In the genomic region with DNA sequence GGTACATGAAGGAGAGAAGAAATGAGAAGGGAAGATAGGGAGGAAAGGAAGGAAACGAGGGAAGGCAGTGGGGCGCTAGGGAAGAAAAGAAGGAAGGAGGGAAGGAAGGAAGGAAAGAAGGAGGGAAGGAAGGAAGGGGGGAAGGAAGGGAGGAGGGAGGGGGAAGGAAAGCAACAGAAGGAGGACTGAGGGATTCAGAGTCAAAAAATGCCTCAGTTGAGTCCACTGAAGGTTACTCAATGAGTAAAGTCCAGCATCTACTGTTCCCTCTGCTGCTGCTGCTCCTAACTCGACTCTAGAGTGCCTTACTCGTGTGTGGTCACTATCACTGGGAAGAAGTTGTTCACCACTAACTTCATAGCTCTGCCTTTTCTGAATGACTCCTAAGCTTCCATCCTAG, we compare ENCODE assay signal across 20 cellular contexts. TPM values are rescaled to one million over a fixed set of nuclear protein-coding genes. Genes with fewer than 3 reads are reported as not detected.
A peak's percentile ranks its signal among the peaks of the same experiment; 100 is the strongest.
DNase-seq lines count a peak whose midpoint lies in the region; ATAC-seq, FAIRE-seq and TF ChIP-seq lines count a peak whose summit lies in the region.
"Had no signal": no experiment of that assay in that cellular context is flagged by ENCODE, and none has a peak within 500 bp of the region (broad histone marks: within the 10 kb centered on the region; RNA-seq: fewer than 3 reads in every experiment).

No MANE protein-coding gene starts in this region.

- intact Hi-C loops in Calu3 (cut with micrococcal nuclease; ENCODE audit: unreplicated experiment): no loop called here
- intact Hi-C loops in psoas muscle (cut with DNase I): no loop called here

- ATAC-seq in psoas muscle: no peak
- ATAC-seq: mucosa of descending colon had no signal

- WGBS in psoas muscle, 3 donors: 9 to 20% (median 14%) methylated on average over 4 of the region's 4 CpGs

- H2AFZ ChIP-seq in astrocyte (ENCODE audit: low read depth, low read length): no peak overlapping the region
- H2AFZ ChIP-seq in parathyroid adenoma: peak overlapping the region; percentile 61

- H3K9me3 Mint-ChIP-seq in astrocyte (ENCODE audit: unreplicated experiment) (no peaks in the 10 kb centered on the region), Calu3 (ENCODE audit: low read depth, unreplicated experiment) (no peaks in the 10 kb centered on the region)

- H3K4me2 ChIP-seq in astrocyte (ENCODE audit: low read length) (peak overlapping the region; percentile 79), parathyroid adenoma (ENCODE audit: low read length) (no peak overlapping the region)

- no peak for FAIRE-seq in astrocyte (lab: Jason Lieb, UNC)
- FAIRE-seq: GM12891, HTR-8/SVneo, small intestine, TTC549 had no signal

- POLR2A ChIA-PET in GM10248 (lab: Yijun Ruan, JAX): no interaction called here

- BruUV-seq in Calu3 (replicated peaks; lab: Mats Ljungman, UMichigan): no TSS peak

- no peaks in the 10 kb centered on the region for H3K9me3 ChIP-seq in astrocyte (ENCODE audit: insufficient read depth, low read depth, low read length)
- H3K9me3 ChIP-seq in iPS-15b (ENCODE audit: control insufficient read depth, insufficient read depth, low read length): no peaks in the 10 kb centered on the region
- no peaks in the 10 kb centered on the region for H3K9me3 ChIP-seq in parathyroid adenoma (ENCODE audit: control insufficient read depth, low read length)
- H3K9me3 ChIP-seq in psoas muscle: no peaks in the 10 kb centered on the region
- H3K9me3 ChIP-seq: mucosa of descending colon, suprapubic skin had no signal

- H3K4me3 Mint-ChIP-seq in astrocyte (ENCODE audit: unreplicated experiment) (peak overlapping the region; percentile 91), Calu3 (ENCODE audit: low read depth, unreplicated experiment) (no peak overlapping the region)
- H3K4me3 Mint-ChIP-seq: B cell had no signal

- H3K36me3 ChIP-seq in H7 (replicated peaks; ENCODE audit: control insufficient read depth, insufficient read depth, low read length) (no peaks in the 10 kb centered on the region), astrocyte (ENCODE audit: insufficient read depth, low read length) (no peaks in the 10 kb centered on the region), iPS-15b (ENCODE audit: control insufficient read depth, insufficient read depth, low read length) (no peaks in the 10 kb centered on the region), parathyroid adenoma (ENCODE audit: control insufficient read depth, insufficient read depth, low read length) (no peaks in the 10 kb centered on the region), psoas muscle (ENCODE audit: insufficient read depth in 1 of 2, low read depth in 1 of 2) (no peaks in the 10 kb centered on the region)
- H3K36me3 ChIP-seq: ovary, suprapubic skin had no signal

- TF ChIP-seq CTCF in astrocyte (IDR thresholded peaks at IDR 0.05; ENCODE audit: insufficient read depth, low read depth, low read length) (no peak), parathyroid adenoma (IDR thresholded peaks at IDR 0.05) (no peak), GM10248 (IDR thresholded peaks at IDR 0.05; ENCODE audit: control extremely low read depth, extremely low read depth, low read depth, missing control alignments) (no peak), Calu3 (IDR thresholded peaks at IDR 0.05; ENCODE audit: unreplicated experiment) (no peak), psoas muscle (IDR thresholded peaks at IDR 0.05) (no peak)

- peaks cover 1% of the 10 kb centered on the region for H3K4me1 Mint-ChIP-seq in astrocyte (ENCODE audit: low read depth, unreplicated experiment)
- H3K4me1 Mint-ChIP-seq in Calu3 (ENCODE audit: low read depth, unreplicated experiment): no peaks in the 10 kb centered on the region

- H3K4me1 ChIP-seq in astrocyte (ENCODE audit: insufficient read depth, low read length) (no peaks in the 10 kb centered on the region), iPS-15b (ENCODE audit: control insufficient read depth, insufficient read depth, low read length) (peaks cover 9% of the 10 kb centered on the region), parathyroid adenoma (no peaks in the 10 kb centered on the region), psoas muscle (no peaks in the 10 kb centered on the region)

- CTCF ChIA-PET in GM10248 (lab: Yijun Ruan, JAX): no interaction called here
- CTCF ChIA-PET in Calu3 (lab: Charles Lee): no interaction called here

- DNase-seq in H7 (peak; percentile 18), astrocyte (ENCODE audit: low read depth) (no peak), GM10248 (ENCODE audit: extremely low spot score) (no peak), Calu3 (no peak), psoas muscle (no peak)
- DNase-seq: activated CD4-positive, alpha-beta T cell treated with anti-CD3 and anti-CD28 coated beads, Interleukin-2, amount 50 U/mL, for 1 hour; activated CD8-positive, alpha-beta memory T cell treated with anti-CD3 and anti-CD28 coated beads, Interleukin-2, amount 50 U/mL, for 48 hours; GDM1; ovary; small intestine; stimulated activated CD8-positive, alpha-beta memory T cell treated with anti-CD3 and anti-CD28 coated beads, Interleukin-4, amount 100 ng/mL, for 48 hours; SW 1271 had no signal

- H3K27me3 Mint-ChIP-seq in astrocyte (ENCODE audit: low read depth, unreplicated experiment) (peaks cover 44% of the 10 kb centered on the region), Calu3 (ENCODE audit: unreplicated experiment) (peaks cover 63% of the 10 kb centered on the region)

- H3K36me3 Mint-ChIP-seq in astrocyte (ENCODE audit: low read depth, unreplicated experiment) (no peaks in the 10 kb centered on the region), Calu3 (ENCODE audit: insufficient read depth, unreplicated experiment) (no peaks in the 10 kb centered on the region)

- peaks cover 10% of the 10 kb centered on the region for H3K27me3 ChIP-seq in H7 (ENCODE audit: control insufficient read depth, insufficient read depth, low read length)
- peaks cover 17% of the 10 kb centered on the region for H3K27me3 ChIP-seq in astrocyte (ENCODE audit: insufficient read depth, low read length)
- peaks cover 14% of the 10 kb centered on the region for H3K27me3 ChIP-seq in iPS-15b (ENCODE audit: control insufficient read depth, insufficient read depth, low read length)
- H3K27me3 ChIP-seq in parathyroid adenoma (ENCODE audit: control insufficient read depth, insufficient read depth, low read length): no peaks in the 10 kb centered on the region
- peaks cover 6 to 32% (median 11%) of the 10 kb centered on the region in 3 donors for H3K27me3 ChIP-seq in psoas muscle (ENCODE audit: insufficient read depth in 3 of 3, low read length in 2 of 3)
- H3K27me3 ChIP-seq: ovary had no signal

- H3K27ac ChIP-seq in astrocyte (ENCODE audit: low read depth, low read length) (no peak overlapping the region), parathyroid adenoma (no peak overlapping the region), psoas muscle (no peak overlapping the region)
- H3K27ac ChIP-seq: ovary, suprapubic skin had no signal

- H3K9ac ChIP-seq in astrocyte (ENCODE audit: low read length) (no peak overlapping the region), iPS-15b (ENCODE audit: low read depth, low read length) (no peak overlapping the region), parathyroid adenoma (no peak overlapping the region)

- no peaks in the 10 kb centered on the region for H4K20me1 ChIP-seq in astrocyte (ENCODE audit: insufficient read depth, low read length)

- H3K27ac Mint-ChIP-seq in astrocyte (ENCODE audit: unreplicated experiment) (no peak overlapping the region), Calu3 (ENCODE audit: unreplicated experiment) (no peak overlapping the region)
- H3K27ac Mint-ChIP-seq: B cell had no signal

- no peaks in the 10 kb centered on the region for H3K79me2 ChIP-seq in astrocyte (ENCODE audit: insufficient read depth, low read length)
- H3K79me2 ChIP-seq in parathyroid adenoma: no peaks in the 10 kb centered on the region

- H3K4me3 ChIP-seq in H7 (ENCODE audit: insufficient read depth, low read depth, low read length) (peak overlapping the region; percentile 80), astrocyte (ENCODE audit: insufficient read depth, low read depth, low read length) (no peak overlapping the region), iPS-15b (ENCODE audit: low read depth, low read length) (peak overlapping the region; percentile 63), parathyroid adenoma (ENCODE audit: low read depth, low read length) (no peak overlapping the region), psoas muscle (no peak overlapping the region)
- H3K4me3 ChIP-seq: mucosa of descending colon, ovary had no signal

RNA-seq across cellular contexts. Expression of gene PHACTR1, which starts 33.8 kb away (rescaled TPM):
- 3.3 and 5.1 TPM in 2 replicates for total RNA-seq in H7 (2014; rRNA removed; shearing (Covaris generic))
- total RNA-seq in astrocyte: 8.5 and 10.0 TPM in 2 replicates
- 0.21 TPM in 1 of 2 replicates, not detected in the other for total RNA-seq in Calu3 (2022)
- total RNA-seq in psoas muscle: 1 to 10 TPM in 3 of 4 donors, under 1 TPM in 1; 0.85 to 3.0 (median 1.9) TPM
- under 1 TPM; 0.04 to 0.55 (median 0.33) TPM for polyA plus RNA-seq in psoas muscle

Comparison
In these comparisons a context has a peak if more than half of its experiments do, and no peak if none do; other contexts are left out.
1. H3K4me3 ChIP-seq: peak in H7 (single experiment) and iPS-15b (single experiment); none in astrocyte (single experiment), parathyroid adenoma (single experiment) and psoas muscle (single experiment).